Comparison of ENCODE assay signal across 21 cellular contexts in the genomic region with DNA sequence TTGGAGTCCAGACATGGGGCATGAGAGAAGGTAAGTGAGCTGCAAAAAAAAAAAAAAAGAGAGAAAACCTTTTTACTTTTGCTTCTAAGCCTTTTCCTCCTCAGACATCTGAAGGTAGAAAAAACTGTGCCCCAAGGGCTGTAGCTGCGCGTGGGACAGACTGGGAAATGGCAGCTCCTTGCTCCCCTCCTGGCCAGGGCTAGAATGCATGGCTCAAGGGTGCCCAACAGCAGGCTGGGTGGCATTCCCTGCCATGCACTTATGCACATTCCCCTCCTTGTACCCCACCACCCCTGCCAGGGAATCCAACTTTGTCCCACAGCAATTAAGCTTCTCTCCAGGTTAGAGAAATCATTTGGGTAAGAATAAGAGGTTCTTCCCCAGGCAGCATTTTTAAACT.
"Had no signal": no experiment of that assay in that cellular context is flagged by ENCODE, and none has a peak within 500 bp of the region (broad histone marks: within the 10 kb centered on the region; RNA-seq: fewer than 3 reads in every experiment).

No MANE protein-coding gene starts in this region.

- H3K4me3 Mint-ChIP-seq: activated naive CD8-positive, alpha-beta T cell treated with anti-CD3 and anti-CD28 coated beads, Interleukin-2, amount 10 ng/mL, durations not matched to agents 7 days and 5 days; brain; central memory CD8-positive, alpha-beta T cell; effector memory CD8-positive, alpha-beta T cell; natural killer cell had no signal

- H3K36me3 ChIP-seq: heart left ventricle, left ventricle myocardium inferior, transverse colon had no signal

- H3K27me3 Mint-ChIP-seq: activated naive CD8-positive, alpha-beta T cell treated with anti-CD3 and anti-CD28 coated beads, Interleukin-2, amount 10 ng/mL, durations not matched to agents 7 days and 5 days; brain; central memory CD8-positive, alpha-beta T cell; effector memory CD8-positive, alpha-beta T cell had no signal

- H3K9me3 ChIP-seq: transverse colon had no signal

- ATAC-seq: activated CD4-positive, CD25-positive, alpha-beta regulatory T cell treated with anti-CD3 and anti-CD28 coated beads, Interleukin-2, amount 50 U/mL, for 24 hours; effector memory CD8-positive, alpha-beta T cell; heart left ventricle; natural killer cell had no signal

- H3K4me3 ChIP-seq: heart left ventricle, left ventricle myocardium inferior, transverse colon had no signal

- H3K27ac Mint-ChIP-seq: activated naive CD8-positive, alpha-beta T cell treated with anti-CD3 and anti-CD28 coated beads, Interleukin-2, amount 10 ng/mL, durations not matched to agents 7 days and 5 days; brain; effector memory CD8-positive, alpha-beta T cell; natural killer cell had no signal

- H3K4me1 ChIP-seq: heart left ventricle, left ventricle myocardium inferior, transverse colon had no signal

- DNase-seq: activated CD4-positive, alpha-beta T cell treated with anti-CD3 and anti-CD28 coated beads, Interleukin-2, amount 50 U/mL, for 1 hour; activated CD8-positive, alpha-beta memory T cell treated with anti-CD3 and anti-CD28 coated beads for 24 hours; activated naive CD4-positive, alpha-beta T cell; activated naive CD8-positive, alpha-beta T cell treated with anti-CD3 and anti-CD28 coated beads, Interleukin-2, amount 10 ng/mL, durations not matched to agents 7 days and 5 days; cortex of kidney; effector memory CD8-positive, alpha-beta T cell; heart left ventricle; left ventricle myocardium inferior; natural killer cell; nucleus accumbens; stimulated activated CD4-positive, alpha-beta T cell treated with anti-CD3 and anti-CD28 coated beads, Interleukin-2, amount 100 ng/mL, for 48 hours; stimulated activated naive CD4-positive, alpha-beta T cell; T-helper 2 cell; transverse colon had no signal

- H3K36me3 Mint-ChIP-seq: activated naive CD8-positive, alpha-beta T cell treated with anti-CD3 and anti-CD28 coated beads, Interleukin-2, amount 10 ng/mL, durations not matched to agents 7 days and 5 days; brain; natural killer cell had no signal

- H3K27ac ChIP-seq: epithelial cell of prostate, heart left ventricle, left ventricle myocardium inferior, transverse colon had no signal

- FAIRE-seq: frontal cortex, keratinocyte, TTC549 had no signal

- H3K27me3 ChIP-seq: heart left ventricle, transverse colon had no signal

- H3K4me1 Mint-ChIP-seq: activated naive CD8-positive, alpha-beta T cell treated with anti-CD3 and anti-CD28 coated beads, Interleukin-2, amount 10 ng/mL, durations not matched to agents 7 days and 5 days; brain; central memory CD8-positive, alpha-beta T cell; natural killer cell had no signal
